Comparison of ENCODE assay signal across 21 cellular contexts in the genomic region with DNA sequence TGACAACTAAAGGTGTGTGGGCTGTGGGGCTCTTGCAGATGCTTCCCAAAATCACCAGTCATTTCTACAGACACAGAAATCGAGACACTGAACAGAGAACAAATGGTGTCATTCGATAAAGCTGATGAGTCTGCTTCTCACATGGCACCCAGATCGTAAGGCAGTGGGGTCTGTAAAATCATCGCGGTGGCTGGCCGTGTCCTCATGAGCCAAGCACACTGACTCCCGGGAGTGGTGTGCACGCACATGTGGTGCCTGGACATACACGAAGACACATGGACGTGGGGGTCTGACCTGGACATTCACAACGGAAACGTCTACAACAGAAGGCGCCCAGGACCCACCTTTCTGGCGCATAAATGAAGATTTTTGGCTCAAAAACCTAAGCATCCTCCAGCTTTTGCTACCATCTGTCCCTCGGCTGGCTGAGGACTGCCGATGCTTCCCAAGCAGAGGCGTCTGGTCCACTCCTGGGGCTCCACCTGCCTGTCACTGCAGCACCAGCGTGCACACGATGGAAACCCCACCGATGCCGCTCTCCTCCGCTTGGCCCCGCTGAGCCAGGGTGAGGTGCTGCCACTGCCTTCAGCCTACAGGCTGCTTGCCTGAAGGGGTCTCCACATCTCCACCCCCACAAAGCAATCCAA.
DNase-seq lines count a peak whose midpoint lies in the region; ATAC-seq and TF ChIP-seq lines count a peak whose summit lies in the region.
"Had no signal": no experiment of that assay in that cellular context is flagged by ENCODE, and none has a peak within 500 bp of the region (broad histone marks: within the 10 kb centered on the region; RNA-seq: fewer than 3 reads in every experiment).

No MANE protein-coding gene starts in this region.

- ATAC-seq in HG02623 (IDR thresholded peaks at IDR 0.05; ENCODE audit: unreplicated experiment), result no peak
- ATAC-seq: Panc1, SK-N-SH treated with all-trans-retinoic acid at 6 μM for 48 hours had no signal

- TF ChIP-seq CTCF in RWPE1 (conservative IDR thresholded peaks at IDR 0.05; ENCODE audit: low read depth) (no peak), nephron progenitor cell (IDR thresholded peaks at IDR 0.05) (no peak)

- DNase-seq in NCI-H1694 treated with DMSO at 0.1 percent for 48 hours (lab: John Stamatoyannopoulos, UW), result peak; percentile 11
- no peak for DNase-seq in NCI-H1694 (lab: John Stamatoyannopoulos, UW)
- DNase-seq in RWPE1 (ENCODE audit: low spot score), result no peak
- peak; percentile 42 for DNase-seq in cerebellar cortex (ENCODE audit: low spot score)
- DNase-seq in nephron progenitor cell, result no peak
- no peak for DNase-seq in NOMO-1 treated with DMSO at 0.1 percent for 48 hours (lab: John Stamatoyannopoulos, UW; ENCODE audit: unreplicated experiment)
- DNase-seq in NCI-H226, result no peak
- DNase-seq: 8988T; Calu3; CD4-positive, alpha-beta memory T cell; DMS79; GM23248; NCI-H1105; NCI-H1930; NCI-H510A; NCI-H774; SHP77 had no signal

- H3K4me3 Mint-ChIP-seq in nephron progenitor cell, result no peak overlapping the region
- H3K4me3 Mint-ChIP-seq: CD4-positive, alpha-beta memory T cell; IgD-negative memory B cell had no signal

- CTCF ChIA-PET in RWPE1 (lab: Yijun Ruan, JAX), result no interaction called here

- H3K27ac Mint-ChIP-seq in nephron progenitor cell, result peak overlapping the region; percentile 42

- POLR2A ChIA-PET in RWPE1 (lab: Yijun Ruan, JAX; ENCODE audit: low non-redundant PET), result no interaction called here

- H3K4me1 Mint-ChIP-seq in nephron progenitor cell, result peaks cover 19% of the 10 kb centered on the region

- H3K36me3 Mint-ChIP-seq in nephron progenitor cell (ENCODE audit: low read depth), result peaks cover 40% of the 10 kb centered on the region

- no peaks in the 10 kb centered on the region for H3K27me3 Mint-ChIP-seq in nephron progenitor cell (ENCODE audit: low read depth, poor library complexity)
- H3K27me3 Mint-ChIP-seq: CD4-positive, alpha-beta memory T cell; IgD-negative memory B cell had no signal

- no peaks in the 10 kb centered on the region for H3K9me3 Mint-ChIP-seq in nephron progenitor cell
- H3K9me3 Mint-ChIP-seq: CD4-positive, alpha-beta memory T cell; IgD-negative memory B cell had no signal

- peak overlapping the region; percentile 38 for H3K27ac ChIP-seq in RWPE1
- H3K27ac ChIP-seq: GM23248 had no signal

Comparison
In these comparisons a context has a peak if more than half of its experiments do, and no peak if none do; other contexts are left out.
1. DNase-seq: peak in NCI-H1694 treated with DMSO at 0.1 percent for 48 hours (single experiment) and cerebellar cortex (single experiment); none in NCI-H1694 (single experiment), RWPE1 (single experiment), nephron progenitor cell (single experiment), NOMO-1 treated with DMSO at 0.1 percent for 48 hours (single experiment) and NCI-H226 (single experiment).